ENCODE assay signal across 31 cellular contexts in genomic region chr11:15657264-15657663, GRCh38.
"Had no signal": no experiment of that assay in that cellular context is flagged by ENCODE, and none has a peak within 500 bp of the region (broad histone marks: within the 10 kb centered on the region; RNA-seq: fewer than 3 reads in every experiment).

No MANE protein-coding gene starts in this region.

- H3K27ac ChIP-seq: adrenal gland, body of pancreas, brain microvascular endothelial cell, breast epithelium, VCaP had no signal

- H3K4me3 ChIP-seq: adrenal gland, body of pancreas, breast epithelium had no signal

- H3K27me3 ChIP-seq: adrenal gland, body of pancreas, brain microvascular endothelial cell, breast epithelium had no signal

- DNase-seq: activated B cell treated with CpG ODN at 0.5 μM for 24 hours; activated CD4-positive, alpha-beta memory T cell treated with anti-CD3 and anti-CD28 coated beads for 36 hours; activated CD4-positive, alpha-beta T cell treated with anti-CD3 and anti-CD28 coated beads for 4 hours; activated CD4-positive, alpha-beta T cell treated with anti-CD3 and anti-CD28 coated beads, Interleukin-2, amount 10 ng/mL, durations not matched to agents 24 days and 14 days; activated CD4-positive, alpha-beta T cell treated with anti-CD3 and anti-CD28 coated beads, Interleukin-2, amount 50 U/mL, for 1 hour; activated CD4-positive, alpha-beta T cell treated with anti-CD3 and anti-CD28 coated beads, Interleukin-2, amount 50 U/mL, for 4 hours; activated CD4-positive, CD25-positive, alpha-beta regulatory T cell treated with anti-CD3 and anti-CD28 coated beads, Interleukin-2, amount 50 U/mL, for 72 hours; activated CD8-positive, alpha-beta memory T cell treated with anti-CD3 and anti-CD28 coated beads, Interleukin-2, amount 50 U/mL, for 4 hours; activated CD8-positive, alpha-beta T cell treated with anti-CD3 and anti-CD28 coated beads for 36 hours; activated effector memory CD4-positive, alpha-beta T cell treated with anti-CD3 and anti-CD28 coated beads, Interleukin-2, amount 50 U/mL, for 16 hours; activated gamma-delta T cell treated with Interleukin-2 at 50 U/mL for 16 hours; activated naive CD4-positive, alpha-beta T cell; activated naive CD4-positive, alpha-beta T cell treated with anti-CD3 and anti-CD28 coated beads for 36 hours; activated naive CD4-positive, alpha-beta T cell treated with anti-CD3 and anti-CD28 coated beads, Interleukin-2, amount 50 U/mL, for 16 hours; activated naive CD8-positive, alpha-beta T cell treated with anti-CD3 and anti-CD28 coated beads for 36 hours; activated T-cell treated with anti-CD3 and anti-CD28 coated beads for 4 hours; activated T-cell treated with anti-CD3 and anti-CD28 coated beads, Interleukin-2, amount 50 U/mL, for 1 hour; activated T-cell treated with anti-CD3 and anti-CD28 coated beads, Interleukin-2, amount 50 U/mL, for 4 hours; activated T-cell treated with anti-CD3 and anti-CD28 coated beads, Interleukin-2, amount 50 U/mL, for 72 hours; adrenal gland; amniotic stem cell; aorta; body of pancreas; brain microvascular endothelial cell; central memory CD4-positive, alpha-beta T cell; T-helper 2 cell; T-helper 9 cell had no signal

- H3K36me3 ChIP-seq: adrenal gland, brain microvascular endothelial cell, breast epithelium had no signal

- H3K9me3 ChIP-seq: adrenal gland, body of pancreas, breast epithelium had no signal

- ATAC-seq: activated CD8-positive, alpha-beta T cell treated with anti-CD3 and anti-CD28 coated beads for 36 hours; activated naive CD4-positive, alpha-beta T cell treated with anti-CD3 and anti-CD28 coated beads, Interleukin-2, amount 50 U/mL, for 72 hours; activated T-cell treated with anti-CD3 and anti-CD28 coated beads, Interleukin-2, amount 50 U/mL, for 4 hours; activated T-cell treated with anti-CD3 and anti-CD28 coated beads, Interleukin-2, amount 50 U/mL, for 72 hours; activated T-helper 17 cell treated with anti-CD3 and anti-CD28 coated beads, Interleukin-2, amount 50 U/mL, for 72 hours; body of pancreas had no signal

- H3K4me1 ChIP-seq: breast epithelium had no signal
